ENCODE assay signal across 13 cellular contexts in genomic region chr2:25378731-25379490, GRCh38. TPM values are rescaled to one million over a fixed set of nuclear protein-coding genes. Genes with fewer than 3 reads are reported as not detected.
DNase-seq lines count a peak whose midpoint lies in the region; ATAC-seq, FAIRE-seq and TF ChIP-seq lines count a peak whose summit lies in the region.
"Had no signal": no experiment of that assay in that cellular context is flagged by ENCODE, and none has a peak within 500 bp of the region (broad histone marks: within the 10 kb centered on the region; RNA-seq: fewer than 3 reads in every experiment).

No MANE protein-coding gene starts in this region.

- H3K4me2 ChIP-seq in astrocyte (ENCODE audit: low read length): peak overlapping the region; percentile 56

- H3K4me1 Mint-ChIP-seq in astrocyte (ENCODE audit: low read depth, unreplicated experiment): peaks cover 11% of the 10 kb centered on the region

- WGBS in heart left ventricle, 4 donors: 76 to 95% (median 86%) methylated on average over 10 of the region's 10 CpGs

- peaks cover 24% of the 10 kb centered on the region for H3K27me3 Mint-ChIP-seq in astrocyte (ENCODE audit: low read depth, unreplicated experiment)

- no peak overlapping the region for H3K27ac Mint-ChIP-seq in astrocyte (ENCODE audit: unreplicated experiment)

- H4K20me1 ChIP-seq in astrocyte (ENCODE audit: insufficient read depth, low read length): no peaks in the 10 kb centered on the region

- H3K4me1 ChIP-seq in NT2/D1 (ENCODE audit: insufficient read depth, insufficient read length) (peaks cover 9% of the 10 kb centered on the region), astrocyte (ENCODE audit: insufficient read depth, low read length) (peaks cover 24% of the 10 kb centered on the region), heart left ventricle (peaks cover 0 to 45% (median 13%) of the 10 kb centered on the region in 12 donors)

- H3K79me2 ChIP-seq in astrocyte (ENCODE audit: insufficient read depth, low read length): no peaks in the 10 kb centered on the region

- peak; percentile 81 for DNase-seq in Daoy (ENCODE audit: low read depth)
- DNase-seq in NT2/D1 (ENCODE audit: low read depth, low spot score): no peak
- DNase-seq in astrocyte (ENCODE audit: low read depth): peak; percentile 52
- peak; percentile 43 for DNase-seq in myocyte (ENCODE audit: low read depth)
- DNase-seq in NCI-H2171 treated with DMSO at 0.1 percent for 48 hours (lab: John Stamatoyannopoulos, UW): no peak
- DNase-seq in NCI-H1436 treated with DMSO at 0.1 percent for 48 hours (lab: John Stamatoyannopoulos, UW): no peak
- no peak for DNase-seq in heart left ventricle
- DNase-seq: anterior cingulate cortex; NCI-H226; stimulated activated CD4-positive, alpha-beta T cell treated with anti-CD3 and anti-CD28 coated beads, Interleukin-12 subunit alpha, Interleukin-12 subunit beta, amount 100 ng/mL, for 4 hours had no signal

- no peaks in the 10 kb centered on the region for H3K9me3 Mint-ChIP-seq in astrocyte (ENCODE audit: unreplicated experiment)

- no peak overlapping the region for H3K4me3 ChIP-seq in NT2/D1 (ENCODE audit: insufficient read length, low read depth)
- H3K4me3 ChIP-seq in astrocyte (ENCODE audit: insufficient read depth, low read depth, low read length): no peak overlapping the region
- H3K4me3 ChIP-seq in heart left ventricle: no peak overlapping the region

- peak overlapping the region; percentile 45 for H2AFZ ChIP-seq in astrocyte (ENCODE audit: low read depth, low read length)

- no peaks in the 10 kb centered on the region for H3K36me3 Mint-ChIP-seq in astrocyte (ENCODE audit: low read depth, unreplicated experiment)

- H3K27me3 ChIP-seq in NT2/D1 (ENCODE audit: insufficient read depth, insufficient read length): peaks cover 3% of the 10 kb centered on the region
- no peaks in the 10 kb centered on the region for H3K27me3 ChIP-seq in astrocyte (ENCODE audit: insufficient read depth, low read length)
- no peaks in the 10 kb centered on the region for H3K27me3 ChIP-seq in heart left ventricle

- H3K4me3 Mint-ChIP-seq in astrocyte (ENCODE audit: unreplicated experiment): no peak overlapping the region

- H3K9ac ChIP-seq in NT2/D1 (ENCODE audit: insufficient read length, low read depth) (peak overlapping the region; percentile 26), astrocyte (ENCODE audit: low read length) (no peak overlapping the region)

- no peak for TF ChIP-seq POLR2A in heart left ventricle (IDR thresholded peaks at IDR 0.05)

- TF ChIP-seq CTCF in astrocyte (IDR thresholded peaks at IDR 0.05; ENCODE audit: insufficient read depth, low read depth, low read length) (no peak), heart left ventricle (IDR thresholded peaks at IDR 0.05) (no peak)

- H3K9me3 ChIP-seq in NT2/D1 (ENCODE audit: insufficient read depth, low read length) (no peaks in the 10 kb centered on the region), astrocyte (ENCODE audit: insufficient read depth, low read depth, low read length) (no peaks in the 10 kb centered on the region), heart left ventricle (no peaks in the 10 kb centered on the region)

- no peak for FAIRE-seq in astrocyte (lab: Jason Lieb, UNC)
- FAIRE-seq: endothelial cell of umbilical vein, GM12892 had no signal

- no peaks in the 10 kb centered on the region for H3K36me3 ChIP-seq in NT2/D1 (ENCODE audit: insufficient read depth, insufficient read length, low read length)
- H3K36me3 ChIP-seq in astrocyte (ENCODE audit: insufficient read depth, low read length): no peaks in the 10 kb centered on the region
- no peaks in the 10 kb centered on the region for H3K36me3 ChIP-seq in heart left ventricle

- intact Hi-C loops in heart left ventricle (cut with DNase I): loop anchor here in 8 of 10 donors (5.0 to 10.0 kb wide), 6 partner anchors 67 to 296 kb away; partner anchors contain the start of gene DTNB (in 1 of the 8)

- H3K27ac ChIP-seq in astrocyte (ENCODE audit: low read depth, low read length) (no peak overlapping the region), heart left ventricle (no peak overlapping the region)

- ATAC-seq in activated CD4-positive, CD25-positive, alpha-beta regulatory T cell treated with anti-CD3 and anti-CD28 coated beads, Interleukin-2, amount 50 U/mL, for 24 hours: no peak
- no peak for ATAC-seq in heart left ventricle

RNA-seq across cellular contexts. Expression of gene DNMT3A, which starts 37.2 kb away (rescaled TPM):
- 17.7 and 19.3 TPM in 2 replicates for total RNA-seq in Daoy (2014; rRNA removed; shearing (Covaris generic))
- 51.4 and 58.1 TPM in 2 replicates for total RNA-seq in astrocyte
- total RNA-seq in myocyte: 5.7 and 5.8 TPM in 2 replicates
- 10.7 TPM for polyA plus RNA-seq in myocyte (2012)
- total RNA-seq in heart left ventricle: 10 to 100 TPM in 8 of 9 donors, 1 to 10 TPM in 1; 3.5 to 26.0 (median 18.6) TPM
- 1 to 10 TPM; 9.1 to 9.2 TPM for polyA plus RNA-seq in heart left ventricle

Comparison
In these comparisons a context has a peak if more than half of its experiments do, and no peak if none do; other contexts are left out.
1. DNase-seq: peak in Daoy (single experiment), astrocyte (single experiment) and myocyte (single experiment); none in NT2/D1 (single experiment), NCI-H2171 treated with DMSO at 0.1 percent for 48 hours (single experiment), NCI-H1436 treated with DMSO at 0.1 percent for 48 hours (single experiment) and heart left ventricle (0 of 5).